ENCODE assay signal across 19 cellular contexts in the genomic region with DNA sequence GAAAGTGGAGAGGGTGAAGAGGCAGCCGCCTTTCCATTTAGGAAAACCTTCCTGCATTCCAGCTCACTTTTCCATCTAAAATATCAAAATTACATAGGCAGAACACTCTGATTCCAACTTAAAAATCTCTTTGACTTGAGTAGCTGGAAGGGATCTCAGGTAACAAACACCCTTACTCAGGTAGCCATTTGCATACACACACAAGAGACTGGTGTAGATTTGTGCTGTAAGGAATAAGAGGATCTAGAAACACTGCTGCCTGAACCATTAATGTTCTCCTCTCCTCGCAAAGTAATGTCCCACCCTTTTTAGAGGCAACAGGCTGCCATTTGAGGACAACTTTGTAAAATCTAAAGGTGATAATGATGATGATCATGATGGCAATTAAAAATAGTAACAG.
"Had no signal": no experiment of that assay in that cellular context is flagged by ENCODE, and none has a peak within 500 bp of the region (broad histone marks: within the 10 kb centered on the region; RNA-seq: fewer than 3 reads in every experiment).

No MANE protein-coding gene starts in this region.

- H3K27me3 Mint-ChIP-seq: dendritic cell treated with granulocyte-macrophage colony-stimulating factor and Interleukin-4, amounts not matched to agents 40 ng/mL and 50 ng/mL, for 4 days; effector memory CD8-positive, alpha-beta T cell; natural killer cell treated with Interleukin-12 subunit alpha and Interleukin-12 subunit beta and Interleukin-15 and Interleukin-18, amount 100 ng/mL, for 72 hours; stimulated activated naive B cell treated with anti-CD40 and anti-IgM and Interleukin-4, amounts not matched to agents 10 μg/mL and 1 μg/mL and 100 μg/mL, for 72 hours; stimulated activated naive CD8-positive, alpha-beta T cell treated with anti-CD3 and anti-CD28 coated beads, Interleukin-15, amount 100 ng/mL, for 72 hours had no signal

- H3K36me3 ChIP-seq: esophagus squamous epithelium, gastroesophageal sphincter, tibial nerve, upper lobe of right lung had no signal

- H3K9me3 ChIP-seq: esophagus squamous epithelium, gastroesophageal sphincter, testis, tibial nerve, upper lobe of right lung had no signal

- H3K27me3 ChIP-seq: esophagus squamous epithelium, gastroesophageal sphincter, testis, tibial nerve, upper lobe of right lung had no signal

- H3K27ac ChIP-seq: esophagus squamous epithelium, gastroesophageal sphincter, testis, tibial nerve, upper lobe of right lung had no signal

- H3K4me1 ChIP-seq: testis had no signal

- H3K4me3 ChIP-seq: esophagus squamous epithelium, gastroesophageal sphincter, lung, testis, tibial nerve, upper lobe of right lung had no signal

- H3K4me3 Mint-ChIP-seq: dendritic cell treated with granulocyte-macrophage colony-stimulating factor and Interleukin-4, amounts not matched to agents 40 ng/mL and 50 ng/mL, for 4 days; effector memory CD8-positive, alpha-beta T cell; natural killer cell treated with Interleukin-12 subunit alpha and Interleukin-12 subunit beta and Interleukin-15 and Interleukin-18, amount 100 ng/mL, for 72 hours; stimulated activated naive B cell treated with anti-CD40 and anti-IgM and Interleukin-4, amounts not matched to agents 10 μg/mL and 1 μg/mL and 100 μg/mL, for 72 hours; stimulated activated naive CD8-positive, alpha-beta T cell treated with anti-CD3 and anti-CD28 coated beads, Interleukin-15, amount 100 ng/mL, for 72 hours had no signal

- H3K9me3 Mint-ChIP-seq: dendritic cell treated with granulocyte-macrophage colony-stimulating factor and Interleukin-4, amounts not matched to agents 40 ng/mL and 50 ng/mL, for 4 days; natural killer cell treated with Interleukin-12 subunit alpha and Interleukin-12 subunit beta and Interleukin-15 and Interleukin-18, amount 100 ng/mL, for 72 hours; stimulated activated naive CD8-positive, alpha-beta T cell treated with anti-CD3 and anti-CD28 coated beads, Interleukin-15, amount 100 ng/mL, for 72 hours had no signal

- DNase-seq: effector memory CD8-positive, alpha-beta T cell; esophagus squamous epithelium; foreskin fibroblast; left colon; left ventricle myocardium superior; mesenchymal stem cell; midbrain; stimulated activated CD4-positive, alpha-beta T cell treated with anti-CD3 and anti-CD28 coated beads, Interleukin-2, amount 100 ng/mL, for 24 hours; stimulated activated CD4-positive, alpha-beta T cell treated with anti-CD3 and anti-CD28 coated beads, Interleukin-4, amount 100 ng/mL, for 4 hours; stimulated activated naive B cell treated with anti-CD40 and anti-IgM and Interleukin-4, amounts not matched to agents 10 μg/mL and 1 μg/mL and 100 μg/mL, for 72 hours; stimulated activated naive CD8-positive, alpha-beta T cell treated with anti-CD3 and anti-CD28 coated beads, Interleukin-15, amount 100 ng/mL, for 72 hours; testis; upper lobe of right lung had no signal

- ATAC-seq: effector memory CD8-positive, alpha-beta T cell; gastroesophageal sphincter; left colon; left ventricle myocardium superior; natural killer cell treated with Interleukin-12 subunit alpha and Interleukin-12 subunit beta and Interleukin-15 and Interleukin-18, amount 100 ng/mL, for 72 hours; sciatic nerve; stimulated activated naive B cell treated with anti-CD40 and anti-IgM and Interleukin-4, amounts not matched to agents 10 μg/mL and 1 μg/mL and 100 μg/mL, for 72 hours; stimulated activated naive CD8-positive, alpha-beta T cell treated with anti-CD3 and anti-CD28 coated beads, Interleukin-15, amount 100 ng/mL, for 72 hours; upper lobe of right lung had no signal

- H3K36me3 Mint-ChIP-seq: natural killer cell treated with Interleukin-12 subunit alpha and Interleukin-12 subunit beta and Interleukin-15 and Interleukin-18, amount 100 ng/mL, for 72 hours; stimulated activated naive B cell treated with anti-CD40 and anti-IgM and Interleukin-4, amounts not matched to agents 10 μg/mL and 1 μg/mL and 100 μg/mL, for 72 hours had no signal

- H3K4me1 Mint-ChIP-seq: stimulated activated naive B cell treated with anti-CD40 and anti-IgM and Interleukin-4, amounts not matched to agents 10 μg/mL and 1 μg/mL and 100 μg/mL, for 72 hours; stimulated activated naive CD8-positive, alpha-beta T cell treated with anti-CD3 and anti-CD28 coated beads, Interleukin-15, amount 100 ng/mL, for 72 hours had no signal

- H3K27ac Mint-ChIP-seq: dendritic cell treated with granulocyte-macrophage colony-stimulating factor and Interleukin-4, amounts not matched to agents 40 ng/mL and 50 ng/mL, for 4 days; effector memory CD8-positive, alpha-beta T cell; natural killer cell treated with Interleukin-12 subunit alpha and Interleukin-12 subunit beta and Interleukin-15 and Interleukin-18, amount 100 ng/mL, for 72 hours; stimulated activated naive B cell treated with anti-CD40 and anti-IgM and Interleukin-4, amounts not matched to agents 10 μg/mL and 1 μg/mL and 100 μg/mL, for 72 hours; stimulated activated naive CD8-positive, alpha-beta T cell treated with anti-CD3 and anti-CD28 coated beads, Interleukin-15, amount 100 ng/mL, for 72 hours had no signal
